15 cellular contexts compared by ENCODE assay signal in the genomic region with DNA sequence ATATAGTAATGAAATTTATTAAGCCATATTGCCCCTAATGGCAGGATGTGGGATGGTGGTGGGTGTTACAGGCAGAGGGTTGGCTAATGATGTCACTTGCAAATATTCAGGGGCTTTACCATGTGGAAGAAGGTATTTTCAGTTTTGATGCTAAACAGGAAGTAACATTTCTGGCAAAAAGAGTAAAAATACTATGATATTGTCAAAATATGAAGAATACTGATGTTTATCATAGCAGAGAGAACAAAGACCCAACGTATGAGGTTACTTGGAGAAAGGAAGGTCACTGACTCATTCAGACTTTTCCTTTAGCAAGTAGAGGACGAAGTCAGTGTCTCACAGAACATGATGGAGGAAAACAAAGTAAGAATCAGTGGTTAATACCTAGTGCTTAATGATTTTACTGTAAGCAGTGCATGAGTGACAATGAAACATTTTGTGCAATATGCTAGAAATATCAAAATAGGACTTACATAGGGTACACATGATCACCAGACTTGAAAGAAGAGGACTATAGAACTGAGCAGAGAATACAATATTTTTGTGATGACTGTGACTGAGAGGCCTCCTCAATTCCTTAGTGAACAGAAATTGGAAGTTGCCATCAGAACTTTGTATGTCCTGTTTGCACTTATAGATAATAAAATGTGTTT.
A peak's percentile ranks its signal among the peaks of the same experiment; 100 is the strongest.
DNase-seq lines count a peak whose midpoint lies in the region; ATAC-seq, FAIRE-seq and TF ChIP-seq lines count a peak whose summit lies in the region.
"Had no signal": no experiment of that assay in that cellular context is flagged by ENCODE, and none has a peak within 500 bp of the region (broad histone marks: within the 10 kb centered on the region; RNA-seq: fewer than 3 reads in every experiment).

No MANE protein-coding gene starts in this region.

- peaks cover 0 to 8% (median 5%) of the 10 kb centered on the region in 3 donors for H3K4me1 Mint-ChIP-seq in naive B cell

- peaks cover 0 to 3% (median 0%) of the 10 kb centered on the region in 7 donors for H3K9me3 Mint-ChIP-seq in naive B cell

- H3K27me3 ChIP-seq in right lobe of liver: no peaks in the 10 kb centered on the region
- H3K27me3 ChIP-seq in BE2C: no peaks in the 10 kb centered on the region
- H3K27me3 ChIP-seq: dorsolateral prefrontal cortex, tibial artery had no signal

- 29% methylated on average over 2 of the region's 2 CpGs for whole genome bisulfite sequencing in right lobe of liver (ENCODE audit: insufficient coverage, low coverage, low lambda C conversion rate, missing lambda C conversion rate)

- TF ChIP-seq CTCF in right lobe of liver (IDR thresholded peaks at IDR 0.05) (no peak), BE2C (IDR thresholded peaks at IDR 0.05; ENCODE audit: low read depth, low read length) (no peak)

- no peak for TF ChIP-seq POLR2A in right lobe of liver (IDR thresholded peaks at IDR 0.05)

- H3K27ac ChIP-seq in right lobe of liver (no peak overlapping the region), caudate nucleus (ENCODE audit: low read depth, low read length) (no peak overlapping the region)
- H3K27ac ChIP-seq: dorsolateral prefrontal cortex, tibial artery, WERI-Rb-1 had no signal

- peak; percentile 89 for ATAC-seq in GM18907 (IDR thresholded peaks at IDR 0.05; ENCODE audit: unreplicated experiment)
- peak; percentile 78 for ATAC-seq in GM21576 (IDR thresholded peaks at IDR 0.05; ENCODE audit: unreplicated experiment)
- peak; percentile 76 for ATAC-seq in HG03175 (IDR thresholded peaks at IDR 0.05; ENCODE audit: unreplicated experiment)
- peak; percentile 52 to 56 for ATAC-seq in naive B cell (ENCODE audit: low read depth in 2 of 2)
- ATAC-seq in right lobe of liver: no peak

- H3K4me3 Mint-ChIP-seq in naive B cell: no peak overlapping the region

- intact Hi-C loops in right lobe of liver (cut with DNase I): no loop called here

- no peaks in the 10 kb centered on the region for H3K27me3 Mint-ChIP-seq in naive B cell

- H3K4me1 ChIP-seq in right lobe of liver (no peaks in the 10 kb centered on the region), BE2C (no peaks in the 10 kb centered on the region)
- H3K4me1 ChIP-seq: tibial artery had no signal

- H3K4me3 ChIP-seq in right lobe of liver: no peak overlapping the region
- no peak overlapping the region for H3K4me3 ChIP-seq in BE2C (ENCODE audit: low read depth, low read length)
- H3K4me3 ChIP-seq: dorsolateral prefrontal cortex, tibial artery had no signal

- FAIRE-seq in frontal cortex (lab: Jason Lieb, UNC): no peak

- H3K9me3 ChIP-seq in right lobe of liver: no peaks in the 10 kb centered on the region
- H3K9me3 ChIP-seq in BE2C: no peaks in the 10 kb centered on the region
- H3K9me3 ChIP-seq: tibial artery had no signal

- no peaks in the 10 kb centered on the region for H3K36me3 ChIP-seq in right lobe of liver
- no peaks in the 10 kb centered on the region for H3K36me3 ChIP-seq in BE2C
- H3K36me3 ChIP-seq: tibial artery, WERI-Rb-1 had no signal

- H3K27ac Mint-ChIP-seq in naive B cell: peak overlapping the region in 1 of 6 donors; percentile 33

- DNase-seq in naive B cell (no peak), right lobe of liver (no peak), caudate nucleus (lab: John Stamatoyannopoulos, UW) (no peak), frontal cortex (ENCODE audit: low spot score in 2 of 2) (no peak), BE2C (no peak)
- DNase-seq: activated naive CD4-positive, alpha-beta T cell treated with Interleukin-2 at 50 U/mL for 16 hours; DMS79 treated with DMSO at 0.1 percent for 48 hours; dorsolateral prefrontal cortex; RPMI8226; stimulated activated CD4-positive, alpha-beta T cell treated with anti-CD3 and anti-CD28 coated beads, Interleukin-2, amount 100 ng/mL, for 48 hours; tibial artery; WERI-Rb-1 had no signal

- no peaks in the 10 kb centered on the region for H3K36me3 Mint-ChIP-seq in naive B cell

Comparison
In these comparisons a context has a peak if more than half of its experiments do, and no peak if none do; other contexts are left out.
1. ATAC-seq: peak in GM18907 (single experiment), GM21576 (single experiment), HG03175 (single experiment) and naive B cell (2 of 2); none in right lobe of liver (0 of 4).